ENCODE assay signal across 2 cellular contexts in genomic region chr4:78331965-78332364, GRCh38.
TF ChIP-seq lines count a peak whose summit lies in the region.

No MANE protein-coding gene starts in this region.

TF ChIP-seq in GM23338, 12 proteins besides CTCF, POLR2A, EP300 and RAD21 (continued from another document):
- TF ChIP-seq ZNF462 (CRISPR knock-in tag; IDR thresholded peaks at IDR 0.05): no peak
- no peak for TF ChIP-seq CREB1 (CRISPR knock-in tag; IDR thresholded peaks at IDR 0.05; ENCODE audit: low read depth)
- TF ChIP-seq ZNF114 (CRISPR knock-in tag; IDR thresholded peaks at IDR 0.05): no peak
- TF ChIP-seq ETS1 (IDR thresholded peaks at IDR 0.05): no peak
- TF ChIP-seq STAT1 (IDR thresholded peaks at IDR 0.05; ENCODE audit: unreplicated experiment): no peak
- no peak for TF ChIP-seq EZH2phosphoT487 (IDR thresholded peaks at IDR 0.05; ENCODE audit: unreplicated experiment)
- TF ChIP-seq REST (IDR thresholded peaks at IDR 0.05; ENCODE audit: unreplicated experiment): no peak
- no peak for TF ChIP-seq POLR2AphosphoS5 (IDR thresholded peaks at IDR 0.05; ENCODE audit: low read depth)
- no peak for TF ChIP-seq NANOG (IDR thresholded peaks at IDR 0.05; ENCODE audit: borderline replicate concordance)

TF ChIP-seq in WTC11, 78 proteins besides CTCF, POLR2A, EP300 and RAD21 (continued from another document):
- TF ChIP-seq ZNF671 (CRISPR knock-in tag; IDR thresholded peaks at IDR 0.05) (no peak), SMAD3 (CRISPR knock-in tag; IDR thresholded peaks at IDR 0.05; ENCODE audit: borderline replicate concordance) (no peak), PREB (CRISPR knock-in tag; IDR thresholded peaks at IDR 0.05; ENCODE audit: borderline replicate concordance) (no peak), USF1 (CRISPR knock-in tag; IDR thresholded peaks at IDR 0.05) (no peak), CBFB (CRISPR knock-in tag; IDR thresholded peaks at IDR 0.05; ENCODE audit: low read depth) (no peak), ZNF532 (CRISPR knock-in tag; IDR thresholded peaks at IDR 0.05; ENCODE audit: borderline replicate concordance) (no peak), AR (CRISPR knock-in tag; IDR thresholded peaks at IDR 0.05) (no peak), HMGA2 (CRISPR knock-in tag; IDR thresholded peaks at IDR 0.05) (no peak), ZNF281 (CRISPR knock-in tag; IDR thresholded peaks at IDR 0.05) (no peak), ATF3 (CRISPR knock-in tag; conservative IDR thresholded peaks at IDR 0.05) (no peak), CDX4 (CRISPR knock-in tag; IDR thresholded peaks at IDR 0.05; ENCODE audit: borderline replicate concordance) (no peak), GABPB1 (CRISPR knock-in tag; IDR thresholded peaks at IDR 0.05) (no peak), ZNF317 (CRISPR knock-in tag; IDR thresholded peaks at IDR 0.05; ENCODE audit: borderline replicate concordance, low read depth) (no peak), TCF7 (CRISPR knock-in tag; IDR thresholded peaks at IDR 0.05; ENCODE audit: low read depth) (no peak), ZNF121 (CRISPR knock-in tag; IDR thresholded peaks at IDR 0.05) (no peak), ELF4 (CRISPR knock-in tag; IDR thresholded peaks at IDR 0.05; ENCODE audit: low read depth) (no peak), NFE2L1 (CRISPR knock-in tag; IDR thresholded peaks at IDR 0.05) (no peak)
